In the genomic region with DNA sequence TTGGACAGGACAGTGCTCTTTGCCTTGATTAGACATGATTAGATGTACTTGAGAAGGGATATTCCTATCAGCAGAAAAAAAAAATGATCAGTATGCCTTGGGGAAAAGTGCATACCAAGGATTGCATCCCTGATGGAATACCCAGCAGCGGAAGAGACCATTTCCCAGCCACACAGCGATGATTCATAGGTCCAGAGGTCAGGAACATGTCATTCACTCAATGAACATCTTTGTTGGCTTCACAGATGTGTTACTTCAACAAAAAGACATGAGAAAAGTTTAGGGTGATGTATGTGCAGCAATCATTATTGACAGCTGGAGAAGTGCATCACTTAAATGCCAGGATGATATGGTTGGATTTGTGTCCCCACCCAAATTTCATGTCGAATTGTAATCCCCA, we compare ENCODE assay signal across 19 cellular contexts.
A peak's percentile ranks its signal among the peaks of the same experiment; 100 is the strongest.
DNase-seq lines count a peak whose midpoint lies in the region; ATAC-seq, FAIRE-seq and TF ChIP-seq lines count a peak whose summit lies in the region.
"Had no signal": no experiment of that assay in that cellular context is flagged by ENCODE, and none has a peak within 500 bp of the region (broad histone marks: within the 10 kb centered on the region; RNA-seq: fewer than 3 reads in every experiment).

No MANE protein-coding gene starts in this region.

- ATAC-seq in HG02642 (IDR thresholded peaks at IDR 0.05; ENCODE audit: poor library complexity, unreplicated experiment): no peak

- H3K27me3 ChIP-seq in BLaER1 (no peaks in the 10 kb centered on the region), bronchial epithelial cell (ENCODE audit: control insufficient read depth, insufficient read depth, low read length) (no peaks in the 10 kb centered on the region)

- peaks cover 30% of the 10 kb centered on the region for H3K9me3 ChIP-seq in BLaER1

- no peak for FAIRE-seq in bronchial epithelial cell (lab: Jason Lieb, UNC)
- FAIRE-seq: frontal cortex, islet of Langerhans had no signal

- TF ChIP-seq CTCF in bronchial epithelial cell (IDR thresholded peaks at IDR 0.05; ENCODE audit: insufficient read depth, low read length, severe bottlenecking): no peak

- peaks cover 39% of the 10 kb centered on the region for H3K4me1 ChIP-seq in BLaER1

- DNase-seq in LoVo (ENCODE audit: low spot score) (peak; percentile 30), bronchial epithelial cell (ENCODE audit: low read depth) (peak; percentile 54), islet precursor cell (peak; percentile 76), NCI-H526 (lab: John Stamatoyannopoulos, UW) (no peak), KG1 (lab: John Stamatoyannopoulos, UW) (no peak)
- no peak for DNase-seq in stimulated activated CD4-positive, alpha-beta T cell treated with anti-CD3 and anti-CD28 coated beads, Interleukin-4, amount 100 ng/mL, for 24 hours
- DNase-seq: activated CD4-positive, CD25-positive, alpha-beta regulatory T cell treated with anti-CD3 and anti-CD28 coated beads, Interleukin-2, amount 50 U/mL, for 72 hours; activated naive CD8-positive, alpha-beta T cell treated with anti-CD3 and anti-CD28 coated beads for 36 hours; Calu3; H9; NCI-H1092 treated with DMSO at 0.1 percent for 48 hours; NCI-H446; occipital lobe; OCI-M1 had no signal

- no peaks in the 10 kb centered on the region for H4K20me1 ChIP-seq in BLaER1

- peak overlapping the region; percentile 20; the same call in 1 of the 2 replicates for H3K4me2 ChIP-seq in BLaER1
- H3K4me2 ChIP-seq: smooth muscle cell had no signal

- H3K36me3 ChIP-seq in BLaER1 (no peaks in the 10 kb centered on the region), bronchial epithelial cell (ENCODE audit: control insufficient read depth, insufficient read depth, low read length) (no peaks in the 10 kb centered on the region)

- no peak overlapping the region for H3K9ac ChIP-seq in BLaER1

- H3K27ac ChIP-seq in BLaER1: no peak overlapping the region

- H3K4me3 ChIP-seq in BLaER1 (no peak overlapping the region), bronchial epithelial cell (ENCODE audit: low read depth, low read length) (no peak overlapping the region)
- H3K4me3 ChIP-seq: smooth muscle cell had no signal

Comparison
In these comparisons a context has a peak if more than half of its experiments do, and no peak if none do; other contexts are left out.
1. DNase-seq: peak in LoVo (single experiment), bronchial epithelial cell (single experiment) and islet precursor cell (single experiment); none in stimulated activated CD4-positive, alpha-beta T cell treated with anti-CD3 and anti-CD28 coated beads, Interleukin-4, amount 100 ng/mL, for 24 hours (single experiment), NCI-H526 (0 of 2) and KG1 (single experiment).